Comparison of ENCODE assay signal across 8 cellular contexts in the genomic region with DNA sequence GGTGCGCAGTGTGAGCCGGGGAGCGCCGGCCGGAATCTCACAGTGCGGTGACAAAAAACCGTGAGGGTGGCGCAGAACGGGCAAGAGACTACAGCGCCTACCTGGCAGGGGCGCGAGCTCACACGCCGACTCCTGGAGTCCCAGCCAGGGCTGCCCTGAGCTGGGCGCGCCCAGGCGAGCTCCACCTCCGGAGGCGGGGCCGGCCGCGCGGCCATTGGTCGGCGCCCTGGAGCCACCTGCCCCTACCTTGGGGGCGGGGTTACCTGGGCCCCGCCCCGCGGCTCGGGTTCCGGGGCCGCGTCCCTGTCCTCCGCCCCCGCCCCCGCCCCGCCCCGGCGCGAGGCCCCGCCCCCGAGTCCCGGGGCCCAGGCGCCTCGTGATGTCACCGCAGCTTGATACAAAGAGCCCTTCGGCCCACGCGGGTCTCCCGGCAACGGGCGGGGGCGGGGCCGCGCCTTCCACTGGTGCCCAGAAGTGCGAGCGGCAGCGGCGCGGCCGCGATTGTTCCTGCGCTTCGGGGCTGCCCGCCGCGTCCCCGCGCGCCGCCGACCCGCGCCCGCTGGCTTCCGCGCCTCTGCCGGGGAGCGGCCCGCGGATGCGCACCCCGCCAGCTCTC.
DNase-seq lines count a peak whose midpoint lies in the region; ATAC-seq and TF ChIP-seq lines count a peak whose summit lies in the region.

No MANE protein-coding gene starts in this region.

- CTCF ChIA-PET in PC-3 (lab: Charles Lee): no interaction called here

- peak overlapping the region; percentile 68 for H3K27ac Mint-ChIP-seq in activated T-helper 1 cell treated with anti-CD3 and anti-CD28 coated beads, Interleukin-12 subunit alpha, Interleukin-12 subunit beta, Interleukin-2, Interleukin-4 antibody, amounts not matched to agents 30 ng/mL and 10 ng/mL and 1 ng/mL, durations not matched to agents 14 hours and 24 hours and 36 hours

- H3K4me1 Mint-ChIP-seq in activated T-helper 1 cell treated with anti-CD3 and anti-CD28 coated beads, Interleukin-12 subunit alpha, Interleukin-12 subunit beta, Interleukin-2, Interleukin-4 antibody, amounts not matched to agents 30 ng/mL and 10 ng/mL and 1 ng/mL, durations not matched to agents 14 hours and 24 hours and 36 hours (ENCODE audit: low read depth): peaks cover 52% of the 10 kb centered on the region

- H3K27ac ChIP-seq in PC-3 (ENCODE audit: low read length) (no peak overlapping the region), neural cell (ENCODE audit: low read length) (no peak overlapping the region)

- TF ChIP-seq RAD21 in Ishikawa (IDR thresholded peaks at IDR 0.05; ENCODE audit: low read depth): peak; percentile 27; the same call in 1 of the 2 replicates
- TF ChIP-seq RAD21 in neural cell (conservative IDR thresholded peaks at IDR 0.05): no peak

- intact Hi-C loops in PC-3 (cut with micrococcal nuclease): no loop called here
- intact Hi-C loops in activated T-helper 1 cell treated with anti-CD3 and anti-CD28 coated beads, Interleukin-12 subunit alpha, Interleukin-12 subunit beta, Interleukin-2, Interleukin-4 antibody, amounts not matched to agents 30 ng/mL and 10 ng/mL and 1 ng/mL, durations not matched to agents 14 hours and 24 hours and 36 hours (cut with micrococcal nuclease): loop anchor here (1.0 to 2.0 kb wide), 3 partner anchors 21 to 413 kb away; partner anchors contain the start of gene UTP6

- H3K79me2 ChIP-seq in PC-3 (ENCODE audit: low read length) (no peaks in the 10 kb centered on the region), neural cell (replicated peaks; ENCODE audit: insufficient read depth, low read length) (no peaks in the 10 kb centered on the region)

- H3K36me3 ChIP-seq in PC-3 (ENCODE audit: low read depth, low read length): no peaks in the 10 kb centered on the region
- H3K36me3 ChIP-seq in neural cell (ENCODE audit: insufficient read depth, low read length): no peaks in the 10 kb centered on the region

- no peak for TF ChIP-seq CTCF in PC-3 (conservative IDR thresholded peaks at IDR 0.05; ENCODE audit: low read depth, low read length)
- TF ChIP-seq CTCF in fibroblast of pulmonary artery (IDR thresholded peaks at IDR 0.05; ENCODE audit: low read length, missing control alignments): no peak
- TF ChIP-seq CTCF in neural cell (IDR thresholded peaks at IDR 0.05; ENCODE audit: poor library complexity, severe bottlenecking): no peak

- H3K9me3 ChIP-seq in PC-3 (ENCODE audit: low read length): no peaks in the 10 kb centered on the region
- H3K9me3 ChIP-seq in neural cell (ENCODE audit: low read length): no peaks in the 10 kb centered on the region

- H3K36me3 Mint-ChIP-seq in activated T-helper 1 cell treated with anti-CD3 and anti-CD28 coated beads, Interleukin-12 subunit alpha, Interleukin-12 subunit beta, Interleukin-2, Interleukin-4 antibody, amounts not matched to agents 30 ng/mL and 10 ng/mL and 1 ng/mL, durations not matched to agents 14 hours and 24 hours and 36 hours (ENCODE audit: low read depth): peaks cover 3% of the 10 kb centered on the region

- H3K4me3 Mint-ChIP-seq in activated T-helper 1 cell treated with anti-CD3 and anti-CD28 coated beads, Interleukin-12 subunit alpha, Interleukin-12 subunit beta, Interleukin-2, Interleukin-4 antibody, amounts not matched to agents 30 ng/mL and 10 ng/mL and 1 ng/mL, durations not matched to agents 14 hours and 24 hours and 36 hours: peak overlapping the region; percentile 78

- H4K20me1 ChIP-seq in PC-3 (ENCODE audit: low read length) (no peaks in the 10 kb centered on the region), neural cell (ENCODE audit: insufficient read depth) (no peaks in the 10 kb centered on the region)

- H3K4me1 ChIP-seq in PC-3 (ENCODE audit: insufficient read depth, low read length): peaks cover 4% of the 10 kb centered on the region; the same call in 1 of the 2 replicates

- H3K9me2 ChIP-seq in PC-3 (replicated peaks; ENCODE audit: low read length) (no peaks in the 10 kb centered on the region), neural cell (ENCODE audit: insufficient read depth, low read length) (no peaks in the 10 kb centered on the region)

- peak overlapping the region; percentile 66 for H3K4me3 ChIP-seq in PC-3 (ENCODE audit: low read length)
- peak overlapping the region; percentile 19 for H3K4me3 ChIP-seq in fibroblast of pulmonary artery (replicated peaks; ENCODE audit: low read depth, low read length)
- peak overlapping the region; percentile 95 for H3K4me3 ChIP-seq in neural cell (ENCODE audit: low read length)

- H3K4me2 ChIP-seq in PC-3 (ENCODE audit: low read length) (peak overlapping the region; percentile 82), neural cell (ENCODE audit: low read length) (peak overlapping the region; percentile 39)

- DNase-seq in D341Med (ENCODE audit: low spot score): peak; percentile 99
- DNase-seq in PC-3: peak; percentile 90
- peak; percentile 89 for DNase-seq in activated T-helper 1 cell treated with anti-CD3 and anti-CD28 coated beads, Interleukin-12 subunit alpha, Interleukin-12 subunit beta, Interleukin-2, Interleukin-4 antibody, amounts not matched to agents 30 ng/mL and 10 ng/mL and 1 ng/mL, durations not matched to agents 14 hours and 24 hours and 36 hours (ENCODE audit: low spot score)
- peak; percentile 22 for DNase-seq in fibroblast of pulmonary artery (ENCODE audit: low read depth)
- DNase-seq in stimulated activated naive CD8-positive, alpha-beta T cell treated with anti-CD3 and anti-CD28 coated beads, Interleukin-15, Interleukin-2, amounts not matched to agents 100 U/mL and 50 U/mL, for 24 hours: peak; percentile 92

- H3K27me3 ChIP-seq in PC-3 (ENCODE audit: low read length): no peaks in the 10 kb centered on the region
- peaks cover 21% of the 10 kb centered on the region for H3K27me3 ChIP-seq in neural cell (ENCODE audit: insufficient read depth, low read depth, low read length)

- TF ChIP-seq EP300 in Ishikawa (IDR thresholded peaks at IDR 0.05; ENCODE audit: borderline replicate concordance): peak; percentile 42; the same call in 1 of the 2 replicates
- TF ChIP-seq EP300 in neural cell (conservative IDR thresholded peaks at IDR 0.05; ENCODE audit: poor library complexity, severe bottlenecking): peak; percentile 39

- peak; percentile 58 for ATAC-seq in GM21529 (IDR thresholded peaks at IDR 0.05; ENCODE audit: unreplicated experiment)
- ATAC-seq in PC-3: peak; percentile 92
- peak; percentile 86 for ATAC-seq in stimulated activated naive CD8-positive, alpha-beta T cell treated with anti-CD3 and anti-CD28 coated beads, Interleukin-15, Interleukin-2, amounts not matched to agents 100 U/mL and 50 U/mL, for 24 hours

- H3K9me3 Mint-ChIP-seq in activated T-helper 1 cell treated with anti-CD3 and anti-CD28 coated beads, Interleukin-12 subunit alpha, Interleukin-12 subunit beta, Interleukin-2, Interleukin-4 antibody, amounts not matched to agents 30 ng/mL and 10 ng/mL and 1 ng/mL, durations not matched to agents 14 hours and 24 hours and 36 hours: no peaks in the 10 kb centered on the region

- H3F3A ChIP-seq in PC-3 (ENCODE audit: low read length, unreplicated experiment) (no peaks in the 10 kb centered on the region), neural cell (ENCODE audit: insufficient read depth, low read length, poor library complexity, severe bottlenecking) (no peaks in the 10 kb centered on the region)

- H3K9ac ChIP-seq in PC-3 (ENCODE audit: low read length) (no peak overlapping the region; the same call in 1 of the 2 replicates), neural cell (ENCODE audit: low read length) (peak overlapping the region; percentile 77)

- H3K27me3 Mint-ChIP-seq in activated T-helper 1 cell treated with anti-CD3 and anti-CD28 coated beads, Interleukin-12 subunit alpha, Interleukin-12 subunit beta, Interleukin-2, Interleukin-4 antibody, amounts not matched to agents 30 ng/mL and 10 ng/mL and 1 ng/mL, durations not matched to agents 14 hours and 24 hours and 36 hours (ENCODE audit: insufficient read depth): peaks cover 2% of the 10 kb centered on the region

- BruUV-seq in PC-3 (replicated peaks; lab: Mats Ljungman, UMichigan): no TSS peak

- POLR2A ChIA-PET in PC-3 (lab: Charles Lee; ENCODE audit: unreplicated experiment): interaction anchor here (0.6 to 0.8 kb wide), 4 partner anchors 48 to 316 kb away, joined by 5 to 15 read pairs (median 6); no protein-coding TSS in a partner anchor

- H2AFZ ChIP-seq in PC-3 (ENCODE audit: low read length) (peak overlapping the region; percentile 77), neural cell (ENCODE audit: low read depth, low read length) (peak overlapping the region; percentile 40)

TF ChIP-seq in neural cell, 6 proteins besides CTCF, POLR2A, EP300 and RAD21:
- TF ChIP-seq EZH2 (IDR thresholded peaks at IDR 0.05; ENCODE audit: borderline replicate concordance, insufficient read depth, low read length, poor library complexity, severe bottlenecking): no peak
- TF ChIP-seq MXI1 (conservative IDR thresholded peaks at IDR 0.05; ENCODE audit: poor library complexity, severe bottlenecking): peak; percentile 3
- peak; percentile 53 for TF ChIP-seq POLR2AphosphoS5 (IDR thresholded peaks at IDR 0.05)
- no peak for TF ChIP-seq SMC3 (conservative IDR thresholded peaks at IDR 0.05; ENCODE audit: poor library complexity)

Comparison
In these comparisons a context has a peak if more than half of its experiments do, and no peak if none do; other contexts are left out.
1. DNase-seq: peak in every context shown above with its lines; median percentile 99 in D341Med; 92 in stimulated activated naive CD8-positive, alpha-beta T cell treated with anti-CD3 and anti-CD28 coated beads, Interleukin-15, Interleukin-2, amounts not matched to agents 100 U/mL and 50 U/mL, for 24 hours; 90 in PC-3; 89 in activated T-helper 1 cell treated with anti-CD3 and anti-CD28 coated beads, Interleukin-12 subunit alpha, Interleukin-12 subunit beta, Interleukin-2, Interleukin-4 antibody, amounts not matched to agents 30 ng/mL and 10 ng/mL and 1 ng/mL, durations not matched to agents 14 hours and 24 hours and 36 hours; 22 in fibroblast of pulmonary artery.
2. H3K4me3 ChIP-seq: peak in every context shown above with its lines; median percentile 95 in neural cell; 66 in PC-3; 19 in fibroblast of pulmonary artery.